ENCODE assay signal across 26 cellular contexts in the genomic region with DNA sequence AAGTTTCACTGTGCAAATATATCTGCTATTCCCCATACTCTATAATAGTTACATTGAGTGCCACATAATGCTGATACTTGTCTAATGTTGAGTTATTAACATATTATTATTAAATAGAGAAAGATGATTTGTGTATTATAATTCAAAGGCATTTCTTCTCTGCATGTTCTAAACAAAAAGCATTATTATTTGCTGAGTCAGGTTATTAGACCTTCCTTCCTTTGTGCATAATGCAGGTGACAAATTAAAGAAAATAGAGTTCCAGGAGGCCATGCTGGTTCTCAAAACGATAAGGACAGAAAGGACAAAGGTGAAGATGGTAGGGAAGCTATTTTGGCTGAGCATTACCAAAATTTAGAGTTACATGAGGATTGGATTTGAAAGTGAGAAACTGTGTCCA.
"Had no signal": no experiment of that assay in that cellular context is flagged by ENCODE, and none has a peak within 500 bp of the region (broad histone marks: within the 10 kb centered on the region; RNA-seq: fewer than 3 reads in every experiment).

No MANE protein-coding gene starts in this region.

- H3K27me3 ChIP-seq: colonic mucosa, esophagus squamous epithelium, gastrocnemius medialis, heart right ventricle, left lung had no signal

- H3K9me3 ChIP-seq: colonic mucosa, gastrocnemius medialis, lower lobe of right lung had no signal

- H3K4me3 ChIP-seq: colonic mucosa, esophagus squamous epithelium, gastrocnemius medialis, heart right ventricle, left lung, lower lobe of right lung, mucosa of descending colon had no signal

- H3K4me1 ChIP-seq: colonic mucosa, esophagus squamous epithelium, gastrocnemius medialis, heart right ventricle, left lung, lower lobe of right lung had no signal

- FAIRE-seq: endometrium, islet of Langerhans, keratinocyte had no signal

- ATAC-seq: effector memory CD8-positive, alpha-beta T cell; esophagus mucosa; gastrocnemius medialis; heart right ventricle; left cardiac atrium; left lung; left ventricle myocardium superior; lower lobe of right lung; mucosa of descending colon had no signal

- H3K27ac ChIP-seq: colonic mucosa, epithelial cell of prostate, esophagus squamous epithelium, gastrocnemius medialis, heart right ventricle, left lung, lower lobe of right lung had no signal

- H3K36me3 ChIP-seq: colonic mucosa, esophagus squamous epithelium, gastrocnemius medialis, heart right ventricle, left lung, lower lobe of right lung had no signal

- DNase-seq: colonic mucosa; cortex of kidney; effector CD8-positive, alpha-beta T cell; effector memory CD8-positive, alpha-beta T cell; endodermal cell; erythroblast; esophagus squamous epithelium; foreskin fibroblast; foreskin melanocyte; gastrocnemius medialis; glutamatergic neuron; head of caudate nucleus; heart right ventricle; hippocampal formation; left cardiac atrium; left lung; left ventricle myocardium superior; lower lobe of right lung; mesenchymal stem cell; mucosa of descending colon; naive B cell had no signal
